21 cellular contexts compared by ENCODE assay signal in genomic region chr16:11393366-11393765, GRCh38. TPM values are rescaled to one million over a fixed set of nuclear protein-coding genes. Genes with fewer than 3 reads are reported as not detected.
DNase-seq lines count a peak whose midpoint lies in the region; ATAC-seq, FAIRE-seq and TF ChIP-seq lines count a peak whose summit lies in the region.
"Had no signal": no experiment of that assay in that cellular context is flagged by ENCODE, and none has a peak within 500 bp of the region (broad histone marks: within the 10 kb centered on the region; RNA-seq: fewer than 3 reads in every experiment).

No MANE protein-coding gene starts in this region.

- H3K9ac ChIP-seq in H1 (replicated peaks in 1 of 4; ENCODE audit: extremely low read depth in 1 of 4, low read depth in 3 of 4, low read length in 3 of 4) (no peak overlapping the region), neuronal stem cell (ENCODE audit: low read depth, low read length, poor library complexity) (no peak overlapping the region)

- POLR2A ChIA-PET in H1 (lab: Charles Lee; ENCODE audit: partially characterized antibody) = no interaction called here

- H3K4me3 Mint-ChIP-seq in natural killer cell treated with Interleukin-12 subunit alpha and Interleukin-12 subunit beta and Interleukin-15 and Interleukin-18, amount 100 ng/mL, for 72 hours = no peak overlapping the region
- no peak overlapping the region for H3K4me3 Mint-ChIP-seq in natural killer cell
- H3K4me3 Mint-ChIP-seq: HFFc6 had no signal

- H3K79me2 ChIP-seq in H1 (ENCODE audit: control insufficient read depth in 1 of 2, insufficient read depth in 2 of 2, low read length in 2 of 2) = no peaks in the 10 kb centered on the region

- ATAC-seq in natural killer cell treated with Interleukin-12 subunit alpha and Interleukin-12 subunit beta and Interleukin-15 and Interleukin-18, amount 100 ng/mL, for 72 hours = no peak
- ATAC-seq in natural killer cell (no peak), GM18502 (IDR thresholded peaks at IDR 0.05; ENCODE audit: poor library complexity, unreplicated experiment) (no peak)
- ATAC-seq: PC-3 had no signal

- H3K4me3 ChIP-seq in H1 (ENCODE audit: extremely low read depth in 1 of 4, insufficient read depth in 2 of 4, low read depth in 3 of 4, low read length in 4 of 4) = no peak overlapping the region
- peak overlapping the region in 1 of 2 donors; percentile 16 for H3K4me3 ChIP-seq in neuronal stem cell (ENCODE audit: low read length in 2 of 2)
- H3K4me3 ChIP-seq: SJCRH30 had no signal

- H3K27me3 ChIP-seq in H1 (replicated peaks in 1 of 4; ENCODE audit: control insufficient read depth in 3 of 4, extremely low read depth in 1 of 4, insufficient read depth in 3 of 4, low read length in 3 of 4) (no peaks in the 10 kb centered on the region), neuronal stem cell (ENCODE audit: control insufficient read depth in 3 of 3, insufficient read depth in 3 of 3, low read depth in 1 of 3, low read length in 3 of 3) (peaks cover 0 to 2% (median 0%) of the 10 kb centered on the region in 3 experiments)
- H3K27me3 ChIP-seq: SJCRH30 had no signal

- no peak overlapping the region for H3K4me2 ChIP-seq in H1 (ENCODE audit: insufficient read depth in 1 of 2, low read depth in 2 of 2, low read length in 2 of 2)
- H3K4me2 ChIP-seq in neuronal stem cell (ENCODE audit: insufficient read depth, low read length, poor library complexity, severe bottlenecking) = no peak overlapping the region

- intact Hi-C loops in natural killer cell (cut with micrococcal nuclease) = no loop called here

- H3K9me3 ChIP-seq in H1 (ENCODE audit: insufficient read depth in 2 of 2, low read depth in 1 of 2, low read length in 1 of 2) (no peaks in the 10 kb centered on the region), neuronal stem cell (replicated peaks in 1 of 2; ENCODE audit: control insufficient read depth in 2 of 2, insufficient read depth in 1 of 2, low read depth in 1 of 2, low read length in 2 of 2) (no peaks in the 10 kb centered on the region)
- H3K9me3 ChIP-seq: SJCRH30 had no signal

- H3K27ac ChIP-seq in H1 (ENCODE audit: low read depth, low read length) (no peak overlapping the region), neuronal stem cell (replicated peaks; ENCODE audit: low read length) (no peak overlapping the region)
- H3K27ac ChIP-seq: C4-2B, SJCRH30 had no signal

- H2BK12ac ChIP-seq in H1 (ENCODE audit: low read depth, low read length) = no peak overlapping the region
- H2BK12ac ChIP-seq in neuronal stem cell (ENCODE audit: low read length) = no peak overlapping the region

- H3K4ac ChIP-seq in H1 (replicated peaks; ENCODE audit: insufficient read length, low read depth, low read length) (no peak overlapping the region), neuronal stem cell (ENCODE audit: low read length) (no peak overlapping the region)

- H2BK120ac ChIP-seq in H1 (replicated peaks; ENCODE audit: low read depth, low read length) (no peak overlapping the region), neuronal stem cell (ENCODE audit: low read depth, low read length) (no peak overlapping the region)

- no peak for TF ChIP-seq RAD21 in H1 (IDR thresholded peaks at IDR 0.05 in 1 of 2, conservative IDR thresholded peaks at IDR 0.05 in 1 of 2; ENCODE audit: low read depth in 2 of 2, low read length in 2 of 2)

- H3K79me1 ChIP-seq in H1 (ENCODE audit: low read depth, low read length) (no peaks in the 10 kb centered on the region), neuronal stem cell (ENCODE audit: low read depth, low read length) (no peaks in the 10 kb centered on the region)

- H3K4me1 ChIP-seq in H1 (replicated peaks in 1 of 4; ENCODE audit: control insufficient read depth in 3 of 4, insufficient read depth in 4 of 4, low read length in 3 of 4) = peaks cover 0 to 30% (median 14%) of the 10 kb centered on the region in 4 experiments; a peak in 5 of 7 replicates
- peaks cover 13 to 16% of the 10 kb centered on the region in 2 donors for H3K4me1 ChIP-seq in neuronal stem cell (ENCODE audit: control insufficient read depth in 2 of 2, insufficient read depth in 1 of 2, low read depth in 1 of 2, low read length in 2 of 2)

- no peak overlapping the region for H3K27ac Mint-ChIP-seq in natural killer cell treated with Interleukin-12 subunit alpha and Interleukin-12 subunit beta and Interleukin-15 and Interleukin-18, amount 100 ng/mL, for 72 hours
- H3K27ac Mint-ChIP-seq in natural killer cell = no peak overlapping the region
- H3K27ac Mint-ChIP-seq: HFFc6 had no signal

- FAIRE-seq in H1 (lab: Jason Lieb, UNC) = no peak
- FAIRE-seq: D721Med, GM12891, H54 had no signal

- TF ChIP-seq POLR2A in H1 (IDR thresholded peaks at IDR 0.05; ENCODE audit: control extremely low read depth in 1 of 2, low read depth in 2 of 2, low read length in 2 of 2) = no peak

- H2AK5ac ChIP-seq in H1 (ENCODE audit: low read depth, low read length) (no peak overlapping the region), neuronal stem cell (ENCODE audit: low read depth, low read length) (peak overlapping the region; percentile 82)

- H3K18ac ChIP-seq in H1 (ENCODE audit: extremely low read depth, low read length) (no peak overlapping the region), neuronal stem cell (ENCODE audit: low read length) (no peak overlapping the region)

- CTCF ChIA-PET in H1 (lab: Charles Lee; ENCODE audit: partially characterized antibody) = interaction anchor here (0.7 to 15.8 kb wide), 4 partner anchors 10 to 21 kb away, joined by 3 to 266 read pairs (median 10); no protein-coding TSS in a partner anchor

- 97% methylated on average over 11 of the region's 11 CpGs; no CpG with 5 or more reads in 1 of the 2 experiments for WGBS in H1 (ENCODE audit: extremely low coverage in 1 of 2, insufficient coverage in 1 of 2, insufficient read length in 1 of 2, insufficient replicate concordance in 2 of 2, low coverage in 1 of 2, low lambda C conversion rate in 2 of 2, missing lambda C conversion rate in 1 of 2), 2 experiments
- WGBS in neuronal stem cell (ENCODE audit: extremely low coverage in 2 of 2, insufficient read length in 2 of 2, insufficient replicate concordance in 1 of 2), 2 donors = no CpG with 5 or more reads among the region's 11 CpGs

- DNase-seq in natural killer cell treated with Interleukin-12 subunit alpha and Interleukin-12 subunit beta and Interleukin-15 and Interleukin-18, amount 100 ng/mL, for 72 hours (ENCODE audit: low spot score) = peak; percentile 12
- DNase-seq in natural killer cell = no peak
- no peak for DNase-seq in H1 (ENCODE audit: low read depth in 1 of 2, low spot score in 2 of 2)
- no peak for DNase-seq in neuronal stem cell (ENCODE audit: low spot score)
- DNase-seq in ACHN = no peak
- DNase-seq in activated CD8-positive, alpha-beta memory T cell treated with anti-CD3 and anti-CD28 coated beads, Interleukin-2, amount 50 U/mL, for 48 hours = no peak
- DNase-seq: HFFc6; KBM-7; MV-4-11; NCI-H1694 treated with DMSO at 0.1 percent for 48 hours; NCI-H2107; NCI-H510A; NCI-H748 treated with DMSO at 0.1 percent for 48 hours; NK-92 treated with Interleukin-12 subunit alpha and Interleukin-12 subunit beta, amount 100 ng/mL, for 24 hours; PC-3; SJCRH30 had no signal

- H4K91ac ChIP-seq in H1 (replicated peaks; ENCODE audit: insufficient read length, low read length) (no peak overlapping the region), neuronal stem cell (ENCODE audit: low read depth, low read length, poor library complexity) (no peak overlapping the region)

- TF ChIP-seq CTCF in natural killer cell (IDR thresholded peaks at IDR 0.05) (no peak), H1 (IDR thresholded peaks at IDR 0.05; ENCODE audit: control extremely low read depth in 1 of 3, insufficient read depth in 1 of 3, low read depth in 1 of 3, low read length in 3 of 3) (no peak)

- H2BK20ac ChIP-seq in H1 (ENCODE audit: low read length) = no peak overlapping the region

- in situ Hi-C loops in ACHN (cut with HindIII; ENCODE audit: low pct_ligation_motif_present, low pct_unique_long_range_greater_than_20kb, low sequenced_read_pairs) = no loop called here

- peaks cover 0 to 3% of the 10 kb centered on the region in 2 donors for H3K4me1 Mint-ChIP-seq in natural killer cell treated with Interleukin-12 subunit alpha and Interleukin-12 subunit beta and Interleukin-15 and Interleukin-18, amount 100 ng/mL, for 72 hours (ENCODE audit: low read depth in 2 of 2)
- no peaks in the 10 kb centered on the region for H3K4me1 Mint-ChIP-seq in natural killer cell

- TF ChIP-seq EP300 in H1 (IDR thresholded peaks at IDR 0.05; ENCODE audit: borderline replicate concordance in 1 of 2, low read depth in 2 of 2, low read length in 2 of 2) = no peak

- no peak overlapping the region for H3K56ac ChIP-seq in H1 (replicated peaks; ENCODE audit: insufficient read length, low read depth, low read length)

- no peak overlapping the region for H2BK15ac ChIP-seq in H1 (ENCODE audit: low read length)
- H2BK15ac ChIP-seq in neuronal stem cell (ENCODE audit: low read length) = no peak overlapping the region

- no peak overlapping the region for H3K14ac ChIP-seq in H1 (ENCODE audit: insufficient read length)
- H3K14ac ChIP-seq in neuronal stem cell (ENCODE audit: low read length) = no peak overlapping the region

- H2BK5ac ChIP-seq in H1 (ENCODE audit: low read depth, low read length) = no peak overlapping the region; the same call in 1 of the 2 replicates
- no peak overlapping the region for H2BK5ac ChIP-seq in neuronal stem cell (ENCODE audit: low read length)

- H3K36me3 Mint-ChIP-seq in natural killer cell treated with Interleukin-12 subunit alpha and Interleukin-12 subunit beta and Interleukin-15 and Interleukin-18, amount 100 ng/mL, for 72 hours = no peaks in the 10 kb centered on the region
- H3K36me3 Mint-ChIP-seq in natural killer cell = no peaks in the 10 kb centered on the region

- no peaks in the 10 kb centered on the region for H3K23me2 ChIP-seq in H1 (ENCODE audit: low read depth, low read length)

- no peaks in the 10 kb centered on the region for H4K20me1 ChIP-seq in H1 (replicated peaks in 1 of 2; ENCODE audit: control insufficient read depth in 1 of 2, insufficient read depth in 2 of 2, low read length in 2 of 2)

- H3K36me3 ChIP-seq in H1 (ENCODE audit: control insufficient read depth in 2 of 4, insufficient read depth in 4 of 4, low read length in 3 of 4) (no peaks in the 10 kb centered on the region), neuronal stem cell (replicated peaks in 1 of 2; ENCODE audit: control insufficient read depth in 2 of 2, insufficient read depth in 2 of 2, low read length in 2 of 2) (no peaks in the 10 kb centered on the region)
- H3K36me3 ChIP-seq: SJCRH30 had no signal

- H4K5ac ChIP-seq in H1 (ENCODE audit: insufficient read length, low read depth, low read length) = no peak overlapping the region

- H3K27me3 Mint-ChIP-seq in natural killer cell treated with Interleukin-12 subunit alpha and Interleukin-12 subunit beta and Interleukin-15 and Interleukin-18, amount 100 ng/mL, for 72 hours = no peaks in the 10 kb centered on the region
- H3K27me3 Mint-ChIP-seq in natural killer cell (ENCODE audit: low read depth in 2 of 2) = peaks cover 0 to 5% of the 10 kb centered on the region in 2 donors

- no peak overlapping the region for H3K23ac ChIP-seq in H1 (ENCODE audit: insufficient read length)
- H3K23ac ChIP-seq in neuronal stem cell (ENCODE audit: low read depth, low read length, poor library complexity) = no peak overlapping the region

- H2AFZ ChIP-seq in H1 (ENCODE audit: low read length) (no peak overlapping the region), neuronal stem cell (ENCODE audit: low read length) (no peak overlapping the region)

- H4K8ac ChIP-seq in H1 (ENCODE audit: extremely low read depth, insufficient read depth, low read length) (peak overlapping the region; percentile 54), neuronal stem cell (ENCODE audit: low read depth, low read length) (no peak overlapping the region)

- no peaks in the 10 kb centered on the region for H3K9me3 Mint-ChIP-seq in natural killer cell treated with Interleukin-12 subunit alpha and Interleukin-12 subunit beta and Interleukin-15 and Interleukin-18, amount 100 ng/mL, for 72 hours
- no peaks in the 10 kb centered on the region for H3K9me3 Mint-ChIP-seq in natural killer cell
- H3K9me3 Mint-ChIP-seq: HFFc6 had no signal

RNA-seq across cellular contexts. Expression of gene RMI2, which starts 48.1 kb away (rescaled TPM):
- 10 to 100 TPM; 11.6 to 15.2 TPM for total RNA-seq in natural killer cell treated with Interleukin-12 subunit alpha and Interleukin-12 subunit beta and Interleukin-15 and Interleukin-18, amount 100 ng/mL, for 72 hours
- total RNA-seq in natural killer cell = 1 to 10 TPM in 1 of 3 donors, under 1 TPM in 2; 0.83 to 1.1 (median 0.93) TPM
- 96.0 and 96.9 TPM in 2 replicates for total RNA-seq in H1 (2021; fragmentation: NEBNext Ultra II Directional; extraction: Animal tissue kit (Norgen Biotek cat#: 25700))
- 47.9 and 58.2 TPM in 2 replicates for polyA plus RNA-seq in H1 (2011; rRNA removed)
- polyA plus RNA-seq in H1 (2011; cell fraction: cytosol; rRNA removed) = 78.9 TPM
- polyA plus RNA-seq in H1 (2011; cell fraction: nucleus; rRNA removed) = 19.3 TPM
- 71.5 to 77.9 TPM (median 76.5 TPM) in 4 replicates for polyA plus RNA-seq in H1 (2012, experiment 1 of 2)
- 74.2 TPM for polyA plus RNA-seq in H1 (2012, experiment 2 of 2)
- 71.5 TPM for polyA plus RNA-seq in H1 (2013, experiment 1 of 2)
- polyA plus RNA-seq in H1 (2013, experiment 2 of 2) = 71.5 TPM
- polyA minus RNA-seq in H1 (2011; rRNA and poly(A)+ RNA removed) = 29.7 and 43.5 TPM in 2 replicates
- polyA minus RNA-seq in H1 (2011; cell fraction: cytosol; rRNA and poly(A)+ RNA removed) = 27.9 TPM
- polyA minus RNA-seq in H1 (2011; cell fraction: nucleus; rRNA and poly(A)+ RNA removed) = 24.2 TPM
- 48.2 TPM for polyA plus RNA-seq in neuronal stem cell (2013, experiment 1 of 2)
- polyA plus RNA-seq in neuronal stem cell (2013, experiment 2 of 2) = 49.5 TPM

Comparison
In these comparisons a context has a peak if more than half of its experiments do, and no peak if none do; other contexts are left out.
1. RNA of gene RMI2, which starts 48.1 kb away (total RNA-seq): 96.0 to 96.9 TPM in H1 and 11.6 to 15.2 TPM in natural killer cell treated with Interleukin-12 subunit alpha and Interleukin-12 subunit beta and Interleukin-15 and Interleukin-18, amount 100 ng/mL, for 72 hours; 0.83 to 1.1 TPM in natural killer cell; every median in the first group is over 4 times any median in the second.